ENCODE assay signal across 10 cellular contexts in the genomic region with DNA sequence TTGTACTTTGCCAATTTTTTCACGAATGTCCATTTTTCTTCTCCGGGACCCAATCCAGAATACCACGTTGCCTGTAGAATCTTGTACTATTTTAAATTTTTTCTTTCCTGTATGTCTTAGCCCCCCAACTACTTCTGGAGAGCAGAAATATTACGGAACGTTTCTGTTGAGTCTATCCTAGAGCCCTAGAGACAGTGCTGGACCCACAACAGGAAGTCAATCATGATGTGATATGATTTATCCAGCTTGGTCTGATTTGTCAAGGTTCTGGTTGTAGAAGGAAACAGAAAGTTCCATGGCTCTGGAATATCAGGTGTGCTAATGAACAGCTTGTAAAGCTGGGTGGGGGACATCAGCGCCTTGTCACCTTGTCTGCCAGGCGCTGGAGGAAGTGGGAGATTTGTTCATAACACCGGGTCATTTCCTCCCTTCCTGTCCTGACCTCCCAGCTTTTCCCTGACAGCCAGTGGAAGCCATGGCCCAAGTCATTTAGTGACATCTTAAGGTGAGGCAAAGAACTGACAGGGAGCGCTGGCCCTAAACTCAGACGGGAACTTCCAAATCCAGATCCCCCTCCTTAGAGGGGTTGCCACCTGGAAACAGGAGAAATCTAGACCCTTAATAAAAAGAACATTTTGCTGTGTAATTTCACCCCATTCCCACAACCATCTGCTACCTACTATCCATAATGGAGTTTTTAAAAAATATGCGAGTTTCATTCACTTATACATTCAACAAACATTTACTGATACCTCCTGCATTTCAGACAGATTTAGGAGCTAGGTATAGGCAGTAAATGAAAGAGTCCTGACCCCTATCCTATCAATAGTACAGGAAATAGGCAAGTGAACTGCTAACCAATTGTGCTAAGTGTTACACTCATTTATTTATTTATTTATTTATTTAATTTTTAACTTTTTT.
DNase-seq lines count a peak whose midpoint lies in the region; ATAC-seq, FAIRE-seq and TF ChIP-seq lines count a peak whose summit lies in the region.
"Had no signal": no experiment of that assay in that cellular context is flagged by ENCODE, and none has a peak within 500 bp of the region (broad histone marks: within the 10 kb centered on the region; RNA-seq: fewer than 3 reads in every experiment).

No MANE protein-coding gene starts in this region.

- peak in 3 of 4 donors; percentile 35 to 63 (median 61) for ATAC-seq in pancreas
- no peak for ATAC-seq in HG03039 (IDR thresholded peaks at IDR 0.05; ENCODE audit: unreplicated experiment)
- ATAC-seq in activated CD4-positive, alpha-beta T cell treated with anti-CD3 and anti-CD28 coated beads for 36 hours: no peak

- POLR2A ChIA-PET in activated CD4-positive, alpha-beta T cell treated with anti-CD3 and anti-CD28 coated beads for 36 hours (lab: Charles Lee): interaction anchor here (0.6 kb wide), 1 partner anchor 88 kb away, joined by 4 read pairs; no protein-coding TSS in a partner anchor

- peaks cover 9% of the 10 kb centered on the region for H3K9me3 Mint-ChIP-seq in activated CD4-positive, alpha-beta T cell treated with anti-CD3 and anti-CD28 coated beads for 36 hours (ENCODE audit: low read depth)

- H3K36me3 ChIP-seq in pancreas: no peaks in the 10 kb centered on the region

- H3K27ac Mint-ChIP-seq in activated CD4-positive, alpha-beta T cell treated with anti-CD3 and anti-CD28 coated beads for 36 hours: no peak overlapping the region
- H3K27ac Mint-ChIP-seq: activated T-helper 1 cell treated with anti-CD3 and anti-CD28 coated beads, Interleukin-12 subunit alpha, Interleukin-12 subunit beta, Interleukin-2, Interleukin-4 antibody, amounts not matched to agents 30 ng/mL and 10 ng/mL and 1 ng/mL, durations not matched to agents 14 hours and 24 hours and 36 hours had no signal

- H3K4me3 ChIP-seq in epithelial cell of proximal tubule (ENCODE audit: low read depth, low read length): no peak overlapping the region
- no peak overlapping the region for H3K4me3 ChIP-seq in pancreas

- no peak overlapping the region for H3K4me3 Mint-ChIP-seq in activated CD4-positive, alpha-beta T cell treated with anti-CD3 and anti-CD28 coated beads for 36 hours
- H3K4me3 Mint-ChIP-seq: activated T-helper 1 cell treated with anti-CD3 and anti-CD28 coated beads, Interleukin-12 subunit alpha, Interleukin-12 subunit beta, Interleukin-2, Interleukin-4 antibody, amounts not matched to agents 30 ng/mL and 10 ng/mL and 1 ng/mL, durations not matched to agents 14 hours and 24 hours and 36 hours had no signal

- no peak for FAIRE-seq in pancreas (lab: Jason Lieb, UNC)

- H3K9me3 ChIP-seq in pancreas: no peaks in the 10 kb centered on the region

- DNase-seq in H4 (ENCODE audit: low spot score) (peak; percentile 48), NCI-H82 treated with DMSO at 0.1 percent for 48 hours (lab: John Stamatoyannopoulos, UW; ENCODE audit: unreplicated experiment) (peak; percentile 19), epithelial cell of proximal tubule (ENCODE audit: low read depth) (no peak), pancreas (peak in 1 of 6 donors; percentile 11), mesenteric fat pad (ENCODE audit: low spot score) (no peak), MV-4-11 (lab: John Stamatoyannopoulos, UW) (no peak)
- no peak for DNase-seq in activated CD4-positive, alpha-beta T cell treated with anti-CD3 and anti-CD28 coated beads for 36 hours
- DNase-seq: stimulated activated CD4-positive, alpha-beta T cell treated with anti-CD3 and anti-CD28 coated beads, Interleukin-4, amount 100 ng/mL, for 4 hours had no signal

- no peaks in the 10 kb centered on the region for H3K36me3 Mint-ChIP-seq in activated CD4-positive, alpha-beta T cell treated with anti-CD3 and anti-CD28 coated beads for 36 hours (ENCODE audit: low read depth)

- intact Hi-C loops in pancreas (cut with DNase I): no loop called here
- intact Hi-C loops in activated CD4-positive, alpha-beta T cell treated with anti-CD3 and anti-CD28 coated beads for 36 hours (cut with DNase I, micrococcal nuclease): no loop called here

- H3K27ac ChIP-seq in pancreas: no peak overlapping the region

- H3K27me3 Mint-ChIP-seq in activated CD4-positive, alpha-beta T cell treated with anti-CD3 and anti-CD28 coated beads for 36 hours: no peaks in the 10 kb centered on the region

- no peaks in the 10 kb centered on the region for H3K27me3 ChIP-seq in pancreas

- peak; percentile 46 for TF ChIP-seq CTCF in epithelial cell of proximal tubule (conservative IDR thresholded peaks at IDR 0.05; ENCODE audit: low read depth, low read length)
- TF ChIP-seq CTCF in pancreas (IDR thresholded peaks at IDR 0.05): no peak

- no peaks in the 10 kb centered on the region for H3K4me1 Mint-ChIP-seq in activated CD4-positive, alpha-beta T cell treated with anti-CD3 and anti-CD28 coated beads for 36 hours

- CTCF ChIA-PET in activated CD4-positive, alpha-beta T cell treated with anti-CD3 and anti-CD28 coated beads for 36 hours (lab: Charles Lee): no interaction called here

- no peaks in the 10 kb centered on the region for H3K4me1 ChIP-seq in pancreas

- 51 to 56% methylated on average over 11 of the region's 11 CpGs for WGBS in pancreas, 2 donors

Comparison
In these comparisons a context has a peak if more than half of its experiments do, and no peak if none do; other contexts are left out.
1. DNase-seq: peak in H4 (single experiment) and NCI-H82 treated with DMSO at 0.1 percent for 48 hours (single experiment); none in epithelial cell of proximal tubule (single experiment), mesenteric fat pad (single experiment), MV-4-11 (single experiment) and activated CD4-positive, alpha-beta T cell treated with anti-CD3 and anti-CD28 coated beads for 36 hours (single experiment).
2. ATAC-seq: peak in pancreas (3 of 4); none in HG03039 (single experiment) and activated CD4-positive, alpha-beta T cell treated with anti-CD3 and anti-CD28 coated beads for 36 hours (single experiment).